ENCODE assay signal across 19 cellular contexts in the genomic region with DNA sequence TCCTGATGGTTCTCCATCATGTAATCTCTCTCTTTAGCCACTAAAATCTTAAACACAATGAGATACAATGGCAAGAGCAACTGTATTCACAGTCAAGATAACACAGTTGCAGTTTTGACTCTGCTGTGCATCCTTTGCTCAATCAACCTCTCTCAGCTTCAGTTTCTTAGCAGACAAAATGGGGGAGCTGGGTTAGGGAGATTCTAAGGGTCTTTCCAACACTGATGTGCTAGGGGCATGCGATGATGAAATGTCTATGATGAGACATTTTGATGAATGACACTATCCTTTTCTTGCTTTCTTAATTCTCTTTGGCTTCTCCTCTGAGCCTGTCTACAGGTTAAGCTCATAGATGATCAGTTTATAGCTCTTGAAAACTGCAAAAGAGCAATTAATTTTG. TPM values are rescaled to one million over a fixed set of nuclear protein-coding genes. Genes with fewer than 3 reads are reported as not detected.
DNase-seq lines count a peak whose midpoint lies in the region; ATAC-seq and TF ChIP-seq lines count a peak whose summit lies in the region.
"Had no signal": no experiment of that assay in that cellular context is flagged by ENCODE, and none has a peak within 500 bp of the region (broad histone marks: within the 10 kb centered on the region; RNA-seq: fewer than 3 reads in every experiment).

No MANE protein-coding gene starts in this region.

- no peak overlapping the region for H3K27ac ChIP-seq in OCI-LY3 (ENCODE audit: low read length)
- H3K27ac ChIP-seq: A549, SJSA1 had no signal

- ATAC-seq in activated T-cell treated with anti-CD3 and anti-CD28 coated beads, Interleukin-2, amount 50 U/mL, for 4 hours, result peak; percentile 23 to 28
- peak; percentile 32 for ATAC-seq in GM18502 (IDR thresholded peaks at IDR 0.05; ENCODE audit: poor library complexity, unreplicated experiment)
- peak; percentile 60 for ATAC-seq in HG02642 (IDR thresholded peaks at IDR 0.05; ENCODE audit: poor library complexity, unreplicated experiment)
- ATAC-seq: A549 had no signal

- no peak for DNase-seq in activated T-cell treated with anti-CD3 and anti-CD28 coated beads, Interleukin-2, amount 50 U/mL, for 4 hours
- no peak for DNase-seq in activated T-cell treated with anti-CD3 and anti-CD28 coated beads, Interleukin-2, amount 50 U/mL, for 1 hour
- DNase-seq in GM10266 (ENCODE audit: extremely low spot score) (no peak), NCI-H510A treated with DMSO at 0.1 percent for 48 hours (lab: John Stamatoyannopoulos, UW) (no peak)
- no peak for DNase-seq in activated effector memory CD4-positive, alpha-beta T cell treated with anti-CD3 and anti-CD28 coated beads, Interleukin-2, amount 50 U/mL, for 16 hours
- DNase-seq: Caco-2, HCEC 1CT, MG63, NCI-H1105 treated with DMSO at 0.1 percent for 48 hours, NCI-H187, RPMI8226, SW 1271 had no signal

- TF ChIP-seq CTCF in OCI-LY3 (IDR thresholded peaks at IDR 0.05; ENCODE audit: low read depth, low read length) (no peak), GM10266 (IDR thresholded peaks at IDR 0.05; ENCODE audit: control insufficient read depth, insufficient read depth, low read depth, missing control alignments) (no peak)

- no peaks in the 10 kb centered on the region for H4K20me1 ChIP-seq in OCI-LY3 (ENCODE audit: insufficient read depth, low read length)

- no peak overlapping the region for H3K4me3 Mint-ChIP-seq in activated T-cell treated with anti-CD3 and anti-CD28 coated beads, Interleukin-2, amount 50 U/mL, for 4 hours

- no peaks in the 10 kb centered on the region for H3K36me3 ChIP-seq in OCI-LY3 (replicated peaks; ENCODE audit: low read depth, low read length)
- H3K36me3 ChIP-seq: MG63, SJSA1 had no signal

- no peaks in the 10 kb centered on the region for H3K9me3 ChIP-seq in OCI-LY3 (ENCODE audit: insufficient read depth, low read length)
- H3K9me3 ChIP-seq: A549, Caco-2, MG63, SJSA1 had no signal

- no peak overlapping the region for H3K9ac ChIP-seq in OCI-LY3 (ENCODE audit: low read length)

- H3K4me1 Mint-ChIP-seq in activated T-cell treated with anti-CD3 and anti-CD28 coated beads, Interleukin-2, amount 50 U/mL, for 4 hours (ENCODE audit: low read depth), result no peaks in the 10 kb centered on the region

- 0 out of 2 replicates have a peak overlapping the region, but pooled peaks have one; percentile 11 for H2AFZ ChIP-seq in OCI-LY3 (ENCODE audit: low read depth, low read length)

- no peaks in the 10 kb centered on the region for H3K79me2 ChIP-seq in OCI-LY3 (ENCODE audit: low read length)

- H3K36me3 Mint-ChIP-seq in activated T-cell treated with anti-CD3 and anti-CD28 coated beads, Interleukin-2, amount 50 U/mL, for 4 hours (ENCODE audit: insufficient read depth), result no peaks in the 10 kb centered on the region

- H3K9me3 Mint-ChIP-seq in activated T-cell treated with anti-CD3 and anti-CD28 coated beads, Interleukin-2, amount 50 U/mL, for 4 hours, result no peaks in the 10 kb centered on the region

- no peak overlapping the region for H3K4me3 ChIP-seq in OCI-LY3 (ENCODE audit: low read length)
- H3K4me3 ChIP-seq: A549, MG63, SJSA1 had no signal

- H3K4me1 ChIP-seq in OCI-LY3 (ENCODE audit: low read length), result peaks cover 25% of the 10 kb centered on the region
- H3K4me1 ChIP-seq: A549, Caco-2 had no signal

- peaks cover 19% of the 10 kb centered on the region for H3K27me3 Mint-ChIP-seq in activated T-cell treated with anti-CD3 and anti-CD28 coated beads, Interleukin-2, amount 50 U/mL, for 4 hours (ENCODE audit: low read depth)

- no peak overlapping the region for H3K4me2 ChIP-seq in OCI-LY3 (ENCODE audit: low read length)
- H3K4me2 ChIP-seq: A549 had no signal

- H3K27me3 ChIP-seq in OCI-LY3 (ENCODE audit: low read depth, low read length), result no peaks in the 10 kb centered on the region

RNA-seq across cellular contexts. Expression of a gene that starts 1.1 kb away (rescaled TPM):
- under 1 TPM in 1 of 3 donors, not detected in 2; 0.27 TPM for total RNA-seq in activated T-cell treated with anti-CD3 and anti-CD28 coated beads, Interleukin-2, amount 50 U/mL, for 4 hours
- total RNA-seq: Caco-2, NCI-H460, OCI-LY7, SJSA1 had no signal

RNA-seq across cellular contexts. Expression of a gene that starts 21.4 kb away (rescaled TPM):
- total RNA-seq in activated T-cell treated with anti-CD3 and anti-CD28 coated beads, Interleukin-2, amount 50 U/mL, for 4 hours, result 1 to 10 TPM in 2 of 3 donors, under 1 TPM in 1; 0.78 to 1.5 (median 1.2) TPM
- total RNA-seq: Caco-2, OCI-LY7 had no signal

RNA-seq across cellular contexts. Expression of a gene that starts 40.2 kb away (rescaled TPM):
- 1 to 10 TPM; 3.0 to 9.5 (median 6.8) TPM for total RNA-seq in activated T-cell treated with anti-CD3 and anti-CD28 coated beads, Interleukin-2, amount 50 U/mL, for 4 hours
- total RNA-seq: Caco-2, OCI-LY7 had no signal
